ENCODE assay signal across 9 cellular contexts in the genomic region with DNA sequence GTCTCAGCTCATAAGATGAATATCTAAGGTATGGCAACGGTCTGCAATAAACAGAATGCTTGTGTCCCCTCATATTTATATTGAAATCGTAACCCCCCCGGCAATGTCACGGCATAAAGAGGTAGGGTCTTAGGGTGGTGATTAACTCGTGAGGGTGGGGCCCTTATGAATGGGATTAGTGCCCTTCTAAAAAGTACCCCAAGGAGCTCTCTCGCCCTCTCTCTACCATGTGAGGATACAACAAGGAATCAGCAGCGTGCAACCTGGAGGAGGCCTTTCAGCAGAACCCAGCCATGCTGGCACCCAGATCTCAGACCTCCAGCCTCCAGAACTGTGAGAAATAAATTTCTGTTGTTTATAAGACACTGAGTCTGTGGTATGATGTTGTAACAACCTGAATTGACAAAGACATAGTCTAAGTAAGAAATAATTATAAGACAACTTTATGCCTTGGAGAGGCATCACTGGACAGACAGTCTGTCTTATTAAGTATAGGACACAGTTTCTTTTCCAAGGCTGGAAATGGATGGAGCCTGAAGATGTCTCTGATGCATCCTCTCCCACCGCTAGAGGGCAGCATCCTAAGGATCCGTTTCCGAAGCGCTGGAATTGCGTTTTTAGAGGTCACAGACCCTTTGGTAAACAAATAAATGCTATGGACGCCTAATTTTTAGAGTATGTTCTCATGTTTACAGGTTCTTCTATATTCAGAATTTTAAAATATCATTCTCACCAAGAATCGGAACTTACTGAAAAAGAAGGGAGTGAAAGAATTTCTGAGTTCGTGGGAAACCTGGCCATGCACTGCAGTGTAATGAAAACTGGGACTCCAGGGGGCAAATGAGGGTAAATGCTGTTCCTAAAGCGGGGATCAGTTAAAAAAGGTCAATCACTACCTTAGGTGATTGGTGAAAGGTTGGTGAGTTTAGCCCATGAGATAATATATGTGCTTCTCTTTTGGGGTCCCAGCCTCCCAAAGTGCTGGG. TPM values are rescaled to one million over a fixed set of nuclear protein-coding genes. Genes with fewer than 3 reads are reported as not detected.
A peak's percentile ranks its signal among the peaks of the same experiment; 100 is the strongest.
DNase-seq lines count a peak whose midpoint lies in the region; ATAC-seq and TF ChIP-seq lines count a peak whose summit lies in the region.
"Had no signal": no experiment of that assay in that cellular context is flagged by ENCODE, and none has a peak within 500 bp of the region (broad histone marks: within the 10 kb centered on the region; RNA-seq: fewer than 3 reads in every experiment).

No MANE protein-coding gene starts in this region.

- H2BK5ac ChIP-seq in H9 (ENCODE audit: insufficient read length, low read length), result no peak overlapping the region

- H3K27me3 Mint-ChIP-seq in CD8-positive, alpha-beta T cell (ENCODE audit: low read depth), result peaks cover 13% of the 10 kb centered on the region
- no peaks in the 10 kb centered on the region; the same call in 1 of the 2 replicates for H3K27me3 Mint-ChIP-seq in H9 (ENCODE audit: low read depth)

- H4K8ac ChIP-seq in H9 (replicated peaks; ENCODE audit: insufficient read length, low read depth, low read length), result no peak overlapping the region

- no peak overlapping the region for H2BK12ac ChIP-seq in H9 (ENCODE audit: insufficient read length, low read depth, low read length)

- no peak overlapping the region for H3K14ac ChIP-seq in H9 (ENCODE audit: insufficient read depth, low read length)

- TF ChIP-seq POLR2A in testis (IDR thresholded peaks at IDR 0.05) (no peak), suprapubic skin (IDR thresholded peaks at IDR 0.05) (no peak)

- no peak overlapping the region for H2AK5ac ChIP-seq in H9 (ENCODE audit: insufficient read length, low read length)

- H3K56ac ChIP-seq in H9 (ENCODE audit: insufficient read length, low read depth, low read length), result no peak overlapping the region

- no peak overlapping the region for H2AFZ ChIP-seq in H9 (ENCODE audit: low read length)

- CTCF ChIA-PET in CD8-positive, alpha-beta T cell (lab: Charles Lee), result interaction anchor here (0.5 to 1.6 kb wide), 10 partner anchors 10 to 800 kb away, joined by 3 to 8 read pairs (median 4); no protein-coding TSS in a partner anchor

- H3K18ac ChIP-seq in H9 (ENCODE audit: insufficient read length, low read depth, low read length), result no peak overlapping the region

- no peaks in the 10 kb centered on the region for H3K36me3 ChIP-seq in CD8-positive, alpha-beta T cell (ENCODE audit: insufficient read depth, low read length)
- no peaks in the 10 kb centered on the region for H3K36me3 ChIP-seq in SJCRH30
- H3K36me3 ChIP-seq in lower lobe of right lung, result no peaks in the 10 kb centered on the region
- H3K36me3 ChIP-seq in testis (ENCODE audit: low read depth, missing control alignments), result no peaks in the 10 kb centered on the region
- H3K36me3 ChIP-seq in suprapubic skin, result no peaks in the 10 kb centered on the region

- no peak overlapping the region for H2BK120ac ChIP-seq in H9 (ENCODE audit: low read depth, low read length, poor library complexity, severe bottlenecking)

- TF ChIP-seq EP300 in suprapubic skin (IDR thresholded peaks at IDR 0.05), result no peak

- no peaks in the 10 kb centered on the region for H3K4me1 Mint-ChIP-seq in CD8-positive, alpha-beta T cell (ENCODE audit: low read depth)
- H3K4me1 Mint-ChIP-seq in H9, result peaks cover 41 to 42% of the 10 kb centered on the region in 2 experiments

- no peaks in the 10 kb centered on the region for H3K79me2 ChIP-seq in H9 (ENCODE audit: insufficient read depth, low read length)

- POLR2A ChIA-PET in CD8-positive, alpha-beta T cell (lab: Charles Lee), result no interaction called here

- no peak overlapping the region for H2BK15ac ChIP-seq in H9 (ENCODE audit: low read depth, low read length)

- no peaks in the 10 kb centered on the region for H3K79me1 ChIP-seq in H9 (ENCODE audit: insufficient read depth, low read depth, low read length, poor library complexity, severe bottlenecking)

- no peak overlapping the region for H4K91ac ChIP-seq in H9 (ENCODE audit: insufficient read length, low read depth, low read length)

- intact Hi-C loops in CD8-positive, alpha-beta T cell (cut with DNase I, micrococcal nuclease), result loop anchor here (1.0 to 5.0 kb wide), 3 partner anchors 79 to 323 kb away; no protein-coding TSS in a partner anchor
- intact Hi-C loops in lower lobe of right lung (cut with DNase I), result no loop called here
- intact Hi-C loops in testis (cut with DNase I; ENCODE audit: low total_unique reads), result no loop called here

- H3K9me3 Mint-ChIP-seq in CD8-positive, alpha-beta T cell, result peaks cover 3% of the 10 kb centered on the region
- peaks cover 3 to 5% of the 10 kb centered on the region in 2 experiments; a peak in 4 of 5 replicates for H3K9me3 Mint-ChIP-seq in H9

- no peak overlapping the region for H3K4me2 ChIP-seq in H9 (ENCODE audit: insufficient read depth, insufficient read length, low read length)

- H3K4me3 ChIP-seq in CD8-positive, alpha-beta T cell (ENCODE audit: low read depth, low read length), result no peak overlapping the region
- H3K4me3 ChIP-seq in SJCRH30, result no peak overlapping the region
- no peak overlapping the region for H3K4me3 ChIP-seq in lower lobe of right lung
- peak overlapping the region in 1 of 2 donors; percentile 2 for H3K4me3 ChIP-seq in testis
- H3K4me3 ChIP-seq in suprapubic skin, result no peak overlapping the region

- H3K27me3 ChIP-seq in CD8-positive, alpha-beta T cell (ENCODE audit: insufficient read depth, low read length), result no peaks in the 10 kb centered on the region
- H3K27me3 ChIP-seq in H9 (ENCODE audit: insufficient read depth, low read length), result no peaks in the 10 kb centered on the region
- H3K27me3 ChIP-seq in SJCRH30, result no peaks in the 10 kb centered on the region
- peaks cover 13% of the 10 kb centered on the region for H3K27me3 ChIP-seq in lower lobe of right lung (ENCODE audit: low read depth)
- no peaks in the 10 kb centered on the region for H3K27me3 ChIP-seq in testis
- peaks cover 6% of the 10 kb centered on the region for H3K27me3 ChIP-seq in suprapubic skin

- H2BK20ac ChIP-seq in H9 (ENCODE audit: low read depth, low read length, poor library complexity, severe bottlenecking), result no peak overlapping the region

- no CpG with 5 or more reads among the region's 16 CpGs for WGBS in H9 (ENCODE audit: extremely low coverage, insufficient read length, low lambda C conversion rate)
- 43% methylated on average over 16 of the region's 16 CpGs for WGBS in testis, 2 donors
- 48% methylated on average over 16 of the region's 16 CpGs for WGBS in suprapubic skin

- peak; percentile 73 for TF ChIP-seq CTCF in CD8-positive, alpha-beta T cell (IDR thresholded peaks at IDR 0.05)
- TF ChIP-seq CTCF in H9 (conservative IDR thresholded peaks at IDR 0.05) (peak; percentile 93), lower lobe of right lung (IDR thresholded peaks at IDR 0.05) (peak; percentile 87), testis (IDR thresholded peaks at IDR 0.05) (peak in 2 of 3 experiments; percentile 32 to 76), suprapubic skin (IDR thresholded peaks at IDR 0.05) (peak in 1 of 2 donors; percentile 57)

- no peaks in the 10 kb centered on the region for H3K23me2 ChIP-seq in H9 (ENCODE audit: insufficient read length, low read depth, low read length, poor library complexity, severe bottlenecking)

- no peak overlapping the region for H3K4me3 Mint-ChIP-seq in CD8-positive, alpha-beta T cell
- no peak overlapping the region; a peak in 1 of 5 replicates for H3K4me3 Mint-ChIP-seq in H9
- H3K4me3 Mint-ChIP-seq: T-helper 1 cell treated with Interleukin-12 subunit alpha and Interleukin-12 subunit beta and Interleukin-4 antibody, amounts not matched to agents 30 μg/mL and 1 μg/mL, for 36 hours had no signal

- no peaks in the 10 kb centered on the region for H3K36me3 Mint-ChIP-seq in CD8-positive, alpha-beta T cell
- H3K36me3 Mint-ChIP-seq in H9 (ENCODE audit: insufficient read depth in 1 of 3, low read depth in 3 of 3), result peaks cover 0 to 4% (median 0%) of the 10 kb centered on the region in 3 experiments; a peak in 1 of 7 replicates

- H3K4ac ChIP-seq in H9 (ENCODE audit: low read depth, low read length), result no peak overlapping the region

- H4K5ac ChIP-seq in H9 (ENCODE audit: insufficient read length, low read depth, low read length), result no peak overlapping the region

- no peaks in the 10 kb centered on the region for H4K20me1 ChIP-seq in H9 (ENCODE audit: control insufficient read depth, insufficient read depth, insufficient read length)

- H3K4me1 ChIP-seq in CD8-positive, alpha-beta T cell (ENCODE audit: insufficient read depth, low read length), result no peaks in the 10 kb centered on the region
- H3K4me1 ChIP-seq in H9 (ENCODE audit: insufficient read depth, low read length) (peaks cover 2% of the 10 kb centered on the region; the same call in 1 of the 2 replicates), SJCRH30 (peaks cover 26% of the 10 kb centered on the region; the same call in 1 of the 2 replicates), lower lobe of right lung (no peaks in the 10 kb centered on the region), testis (no peaks in the 10 kb centered on the region), suprapubic skin (no peaks in the 10 kb centered on the region)

- no peak overlapping the region for H3K9ac ChIP-seq in H9 (ENCODE audit: extremely low read depth, insufficient read length, low read length)

- H3K9me3 ChIP-seq in CD8-positive, alpha-beta T cell (ENCODE audit: low read length), result no peaks in the 10 kb centered on the region
- peaks cover 4% of the 10 kb centered on the region for H3K9me3 ChIP-seq in H9 (ENCODE audit: control insufficient read depth, low read depth, low read length)
- peaks cover 3% of the 10 kb centered on the region; the same call in 1 of the 2 replicates for H3K9me3 ChIP-seq in SJCRH30 (replicated peaks)
- no peaks in the 10 kb centered on the region for H3K9me3 ChIP-seq in lower lobe of right lung
- H3K9me3 ChIP-seq in testis, result no peaks in the 10 kb centered on the region
- no peaks in the 10 kb centered on the region for H3K9me3 ChIP-seq in suprapubic skin

- no peak for ATAC-seq in CD8-positive, alpha-beta T cell
- peak in 1 of 2 donors; percentile 43 for ATAC-seq in lower lobe of right lung
- no peak for ATAC-seq in HG03469 (IDR thresholded peaks at IDR 0.05; ENCODE audit: unreplicated experiment)

- no peak overlapping the region for H3K27ac Mint-ChIP-seq in CD8-positive, alpha-beta T cell
- no peak overlapping the region for H3K27ac Mint-ChIP-seq in H9
- H3K27ac Mint-ChIP-seq: T-helper 1 cell treated with Interleukin-12 subunit alpha and Interleukin-12 subunit beta and Interleukin-4 antibody, amounts not matched to agents 30 μg/mL and 1 μg/mL, for 36 hours had no signal

- no peak overlapping the region for H3K27ac ChIP-seq in CD8-positive, alpha-beta T cell (ENCODE audit: low read depth, low read length)
- no peak overlapping the region for H3K27ac ChIP-seq in H9 (ENCODE audit: insufficient read length, low read depth, low read length)
- H3K27ac ChIP-seq in SJCRH30, result no peak overlapping the region
- H3K27ac ChIP-seq in lower lobe of right lung, result no peak overlapping the region
- no peak overlapping the region for H3K27ac ChIP-seq in testis
- no peak overlapping the region for H3K27ac ChIP-seq in suprapubic skin

- H3K23ac ChIP-seq in H9 (ENCODE audit: insufficient read length, low read depth, low read length), result no peak overlapping the region

- peak in 6 of 7 experiments; percentile 7 to 60 (median 34) for DNase-seq in CD8-positive, alpha-beta T cell
- DNase-seq in H9 (peak; percentile 48), SJCRH30 (peak; percentile 50 to 77), lower lobe of right lung (peak; percentile 43), testis (peak; percentile 78), suprapubic skin (ENCODE audit: low spot score in 2 of 2) (no peak)
- DNase-seq in central memory CD4-positive, alpha-beta T cell, result peak; percentile 4

- H3T11ph ChIP-seq in H9 (ENCODE audit: low read length), result no peak overlapping the region

RNA-seq across cellular contexts. Expression of a gene that starts 13.3 kb away (rescaled TPM):
- total RNA-seq in CD8-positive, alpha-beta T cell, result not detected
- not detected in 2 replicates for total RNA-seq in H9 (2021)
- not detected in 2 replicates for total RNA-seq in SJCRH30 (2014; rRNA removed; shearing (Covaris generic))
- not detected for total RNA-seq in lower lobe of right lung
- not detected for total RNA-seq in testis
- not detected for polyA plus RNA-seq in testis (ENCODE audit: insufficient read depth, low read depth, low replicate concordance)
- not detected for total RNA-seq in suprapubic skin

RNA-seq across cellular contexts. Expression of a gene that starts 27.6 kb away (rescaled TPM):
- not detected for total RNA-seq in CD8-positive, alpha-beta T cell
- 0.39 and 0.88 TPM in 2 replicates for total RNA-seq in H9 (2021)
- 0.23 TPM in 1 of 2 replicates, not detected in the other for total RNA-seq in SJCRH30 (2014; rRNA removed; shearing (Covaris generic))
- total RNA-seq in lower lobe of right lung, result not detected
- total RNA-seq in testis, result not detected
- polyA plus RNA-seq in testis (ENCODE audit: insufficient read depth, low read depth, low replicate concordance), result 0.61 TPM
- total RNA-seq in suprapubic skin, result not detected

Comparison
In these comparisons a context has a peak if more than half of its experiments do, and no peak if none do; other contexts are left out.
1. DNase-seq: peak in CD8-positive, alpha-beta T cell (6 of 7), H9 (single experiment), SJCRH30 (2 of 2), central memory CD4-positive, alpha-beta T cell (single experiment), lower lobe of right lung (single experiment) and testis (single experiment); none in suprapubic skin (0 of 2).
2. intact Hi-C loops: an anchor here in CD8-positive, alpha-beta T cell (1.0 to 5.0 kb wide); none called in lower lobe of right lung and testis.